In the genomic region with DNA sequence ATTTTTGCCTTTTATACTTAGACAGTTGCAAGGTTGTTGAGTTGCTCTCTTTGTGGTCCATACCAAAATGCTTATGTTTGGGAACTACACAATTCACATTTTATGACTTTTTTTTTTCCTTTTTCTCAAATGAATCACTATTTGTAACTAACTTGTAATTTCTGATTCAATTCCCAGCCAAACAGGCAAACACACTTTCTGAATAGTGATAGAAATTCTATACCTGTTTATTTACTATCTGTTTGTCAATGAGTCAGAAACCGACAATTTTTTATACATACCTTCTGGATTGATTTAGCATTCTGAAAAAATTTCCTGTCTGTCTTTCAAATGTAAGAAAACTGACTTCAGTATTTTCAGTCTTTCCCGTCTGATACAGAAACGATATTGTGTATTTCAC, we compare ENCODE assay signal across 17 cellular contexts.
DNase-seq lines count a peak whose midpoint lies in the region; TF ChIP-seq lines count a peak whose summit lies in the region.
"Had no signal": no experiment of that assay in that cellular context is flagged by ENCODE, and none has a peak within 500 bp of the region (broad histone marks: within the 10 kb centered on the region; RNA-seq: fewer than 3 reads in every experiment).

No MANE protein-coding gene starts in this region.

- CTCF ChIA-PET in SK-N-SH (lab: Yijun Ruan, JAX): no interaction called here

- H4K20me1 ChIP-seq in SK-N-SH (ENCODE audit: insufficient read depth): no peaks in the 10 kb centered on the region

- peaks cover 4% of the 10 kb centered on the region for H3F3A ChIP-seq in SK-N-SH (replicated peaks; ENCODE audit: insufficient read depth)

- H3K36me3 Mint-ChIP-seq in endodermal cell (ENCODE audit: low read depth): no peaks in the 10 kb centered on the region

- H3K4me3 ChIP-seq in SK-N-SH (ENCODE audit: low read depth in 2 of 2, low read length in 1 of 2) (no peak overlapping the region; a peak in 1 of 4 replicates), ascending aorta (no peak overlapping the region), lower leg skin (ENCODE audit: low read depth, poor library complexity, severe bottlenecking) (no peak overlapping the region), endodermal cell (ENCODE audit: low read length) (no peak overlapping the region)

- H3K4me1 Mint-ChIP-seq in endodermal cell: no peaks in the 10 kb centered on the region

- H3K9me2 ChIP-seq in SK-N-SH: no peaks in the 10 kb centered on the region

- peak overlapping the region; percentile 80; the same call in 1 of the 2 replicates for H2AFZ ChIP-seq in SK-N-SH (ENCODE audit: low read depth)

- H3K4me1 ChIP-seq in SK-N-SH (ENCODE audit: control insufficient read depth in 1 of 2, insufficient read depth in 2 of 2, low read depth in 1 of 2, low read length in 1 of 2): peaks cover 0 to 12% of the 10 kb centered on the region in 2 experiments; a peak in 2 of 4 replicates
- H3K4me1 ChIP-seq in ascending aorta: no peaks in the 10 kb centered on the region
- no peaks in the 10 kb centered on the region for H3K4me1 ChIP-seq in endodermal cell (ENCODE audit: control insufficient read depth, insufficient read depth, low read length)

- no peak for TF ChIP-seq EP300 in SK-N-SH (IDR thresholded peaks at IDR 0.05; ENCODE audit: borderline replicate concordance in 1 of 2, low read depth in 1 of 2, low read length in 1 of 2)

- no peak overlapping the region for H3K27ac Mint-ChIP-seq in endodermal cell

- no peaks in the 10 kb centered on the region for H3K27me3 ChIP-seq in SK-N-SH (ENCODE audit: insufficient read depth)
- H3K27me3 ChIP-seq in ascending aorta: no peaks in the 10 kb centered on the region
- H3K27me3 ChIP-seq in endodermal cell (ENCODE audit: control insufficient read depth, insufficient read depth, low read length, poor library complexity, severe bottlenecking): no peaks in the 10 kb centered on the region

- no peaks in the 10 kb centered on the region for H3K9me3 Mint-ChIP-seq in endodermal cell

- 7% methylated on average over 3 of the region's 3 CpGs for WGBS in SK-N-SH (ENCODE audit: low lambda C conversion rate)
- 48 to 52% methylated on average over 3 of the region's 3 CpGs for WGBS in lower leg skin, 2 donors
- 98 to 100% methylated on average over 3 of the region's 3 CpGs for WGBS in endodermal cell (ENCODE audit: insufficient coverage in 1 of 2, insufficient read length in 1 of 2), 2 experiments

- intact Hi-C loops in ascending aorta (cut with DNase I) (no loop called here), lower leg skin (cut with DNase I; ENCODE audit: low total_unique reads) (no loop called here)

- H3K9me3 ChIP-seq in SK-N-SH (no peaks in the 10 kb centered on the region), ascending aorta (no peaks in the 10 kb centered on the region), endodermal cell (ENCODE audit: control insufficient read depth, low read length) (no peaks in the 10 kb centered on the region)

- no peaks in the 10 kb centered on the region for H3K36me3 ChIP-seq in SK-N-SH (replicated peaks in 1 of 2; ENCODE audit: control insufficient read depth in 1 of 2, insufficient read depth in 2 of 2, low read length in 1 of 2)
- H3K36me3 ChIP-seq in ascending aorta: no peaks in the 10 kb centered on the region
- no peaks in the 10 kb centered on the region for H3K36me3 ChIP-seq in endodermal cell (ENCODE audit: control insufficient read depth, insufficient read depth, low read length)

- no peaks in the 10 kb centered on the region for H3K27me3 Mint-ChIP-seq in endodermal cell (ENCODE audit: insufficient read depth)

- POLR2A ChIA-PET in SK-N-SH (lab: Yijun Ruan, JAX): no interaction called here

- H3K27ac ChIP-seq in SK-N-SH (ENCODE audit: low read depth in 2 of 2, low read length in 1 of 2) (peak overlapping the region; percentile 34 to 94), epithelial cell of prostate (peak overlapping the region; percentile 58), ascending aorta (no peak overlapping the region), endodermal cell (ENCODE audit: low read depth, low read length) (no peak overlapping the region)
- H3K27ac ChIP-seq: 22Rv1, C4-2B had no signal

- H3K4me2 ChIP-seq in SK-N-SH: peak overlapping the region; percentile 32; the same call in 1 of the 2 replicates

- no peak for TF ChIP-seq POLR2A in lower leg skin (IDR thresholded peaks at IDR 0.05)

- TF ChIP-seq CTCF in SK-N-SH (IDR thresholded peaks at IDR 0.05): no peak
- TF ChIP-seq CTCF in ascending aorta (IDR thresholded peaks at IDR 0.05): no peak
- no peak for TF ChIP-seq CTCF in lower leg skin (IDR thresholded peaks at IDR 0.05)
- no peak for TF ChIP-seq CTCF in endodermal cell (conservative IDR thresholded peaks at IDR 0.05)

- no peak overlapping the region for H3K4me3 Mint-ChIP-seq in endodermal cell

- no peaks in the 10 kb centered on the region for H3K79me2 ChIP-seq in SK-N-SH (ENCODE audit: insufficient read depth)

- H3K9ac ChIP-seq in SK-N-SH (no peak overlapping the region), endodermal cell (ENCODE audit: extremely low read depth, low read length, poor library complexity, severe bottlenecking) (no peak overlapping the region)

- no peak for TF ChIP-seq RAD21 in SK-N-SH (IDR thresholded peaks at IDR 0.05; ENCODE audit: low read length)

- DNase-seq in DMS53 (lab: John Stamatoyannopoulos, UW) (peak; percentile 27), DMS53 treated with DMSO at 0.1 percent for 48 hours (lab: John Stamatoyannopoulos, UW; ENCODE audit: unreplicated experiment) (no peak), SK-N-SH (no peak), epithelial cell of prostate (ENCODE audit: low read depth, low spot score) (no peak), D341Med (ENCODE audit: low spot score) (no peak), ascending aorta (ENCODE audit: low spot score in 2 of 2) (no peak), lower leg skin (ENCODE audit: low spot score in 2 of 2) (no peak), endodermal cell (no peak)
- DNase-seq: GDM1; NCI-H1048; NCI-H2107; NCI-H226; NCI-H526 treated with DMSO at 0.1 percent for 48 hours; NK-92 treated with Interleukin-12 subunit alpha and Interleukin-12 subunit beta, amount 100 ng/mL, for 24 hours; SHP77 had no signal

TF ChIP-seq in SK-N-SH, 30 proteins besides CTCF, POLR2A, EP300 and RAD21:
- TF ChIP-seq SMC3 (IDR thresholded peaks at IDR 0.05; ENCODE audit: low read depth, low read length) (no peak), YY1 (IDR thresholded peaks at IDR 0.05; ENCODE audit: low read depth) (no peak), POLR2AphosphoS5 (IDR thresholded peaks at IDR 0.05; ENCODE audit: low read depth, low read length) (no peak), TEAD4 (IDR thresholded peaks at IDR 0.05; ENCODE audit: borderline replicate concordance, insufficient read depth) (no peak), USF2 (IDR thresholded peaks at IDR 0.05; ENCODE audit: borderline replicate concordance, low read depth, low read length) (no peak), SIN3A (IDR thresholded peaks at IDR 0.05; ENCODE audit: borderline replicate concordance, low read depth, low read length) (no peak), TAF1 (IDR thresholded peaks at IDR 0.05; ENCODE audit: borderline replicate concordance, low read depth, low read length) (no peak), GATA2 (CRISPR knock-in tag; IDR thresholded peaks at IDR 0.05) (no peak), MEF2A (IDR thresholded peaks at IDR 0.05; ENCODE audit: borderline replicate concordance, low read depth) (no peak)

Comparison
In these comparisons a context has a peak if more than half of its experiments do, and no peak if none do; other contexts are left out.
1. H3K27ac ChIP-seq: peak in SK-N-SH (2 of 2) and epithelial cell of prostate (single experiment); none in ascending aorta (0 of 2) and endodermal cell (single experiment).